In genomic region chr19:17475541-17476115, GRCh38 we compare ENCODE assay signal across 1 cellular context.
TF ChIP-seq lines count a peak whose summit lies in the region.

No MANE protein-coding gene starts in this region.

TF ChIP-seq in HepG2, 621 proteins besides CTCF, POLR2A, EP300 and RAD21 (continued from another document and continues in another):
- TF ChIP-seq THAP9 (CRISPR knock-in tag; IDR thresholded peaks at IDR 0.05; ENCODE audit: borderline replicate concordance) (peak; percentile 33; the same call in 1 of the 2 replicates), PLSCR1 (CRISPR knock-in tag; IDR thresholded peaks at IDR 0.05; ENCODE audit: borderline replicate concordance) (no peak), ARID2 (CRISPR knock-in tag; IDR thresholded peaks at IDR 0.05; ENCODE audit: borderline replicate concordance) (no peak), AGO1 (IDR thresholded peaks at IDR 0.05; ENCODE audit: low read depth, low read length, poor library complexity, severe bottlenecking) (no peak), ZNF180 (CRISPR knock-in tag; IDR thresholded peaks at IDR 0.05; ENCODE audit: borderline replicate concordance, low read depth) (no peak), MEIS1 (CRISPR knock-in tag; IDR thresholded peaks at IDR 0.05; ENCODE audit: borderline replicate concordance) (no peak), DMAP1 (CRISPR knock-in tag; IDR thresholded peaks at IDR 0.05) (peak; percentile 41; the same call in 1 of the 2 replicates), UBTF (CRISPR knock-in tag; IDR thresholded peaks at IDR 0.05) (peak; percentile 57; the same call in 1 of the 2 replicates), ZFP1 (CRISPR knock-in tag; IDR thresholded peaks at IDR 0.05) (0 out of 2 replicates have a peak, but pooled peaks have one; percentile 19), HNRNPK (IDR thresholded peaks at IDR 0.05; ENCODE audit: low read depth, low read length, poor library complexity, severe bottlenecking) (no peak), KMT2A (CRISPR knock-in tag; IDR thresholded peaks at IDR 0.05) (no peak), ARNT (IDR thresholded peaks at IDR 0.05) (no peak), KLF13 (CRISPR knock-in tag; IDR thresholded peaks at IDR 0.05) (no peak), ZSCAN12 (CRISPR knock-in tag; IDR thresholded peaks at IDR 0.05) (no peak), PCBP2 (optimal IDR thresholded peaks at IDR 0.05; ENCODE audit: low read depth, low read length, poor library complexity, severe bottlenecking) (no peak), NCOA5 (CRISPR knock-in tag; IDR thresholded peaks at IDR 0.05) (no peak), GABPA (IDR thresholded peaks at IDR 0.05; ENCODE audit: low read depth, low read length) (no peak), GABPA (CRISPR knock-in tag; IDR thresholded peaks at IDR 0.05; ENCODE audit: low read depth) (no peak), SCMH1 (CRISPR knock-in tag; IDR thresholded peaks at IDR 0.05; ENCODE audit: borderline replicate concordance) (no peak), ZMYM4 (CRISPR knock-in tag; IDR thresholded peaks at IDR 0.05) (no peak), GFI1 (CRISPR knock-in tag; IDR thresholded peaks at IDR 0.05; ENCODE audit: borderline replicate concordance) (peak; percentile 40; the same call in 1 of the 2 replicates), HOXA3 (CRISPR knock-in tag; IDR thresholded peaks at IDR 0.05) (peak; percentile 19; the same call in 1 of the 2 replicates), TAF1 (CRISPR knock-in tag; IDR thresholded peaks at IDR 0.05) (peak; percentile 16; the same call in 1 of the 2 replicates), SRY (CRISPR knock-in tag; IDR thresholded peaks at IDR 0.05) (no peak), CSRNP2 (CRISPR knock-in tag; conservative IDR thresholded peaks at IDR 0.05; ENCODE audit: low read depth) (no peak), TMF1 (CRISPR knock-in tag; IDR thresholded peaks at IDR 0.05; ENCODE audit: low read depth) (no peak), MAX (IDR thresholded peaks at IDR 0.05) (peak; percentile 78), IRF9 (CRISPR knock-in tag; IDR thresholded peaks at IDR 0.05; ENCODE audit: borderline replicate concordance) (0 out of 2 replicates have a peak, but pooled peaks have one; percentile 56), KAT2B (IDR thresholded peaks at IDR 0.05; ENCODE audit: borderline replicate concordance, low read depth, low read length) (no peak), REXO4 (CRISPR knock-in tag; IDR thresholded peaks at IDR 0.05; ENCODE audit: borderline replicate concordance) (no peak), RORA (CRISPR knock-in tag; IDR thresholded peaks at IDR 0.05) (no peak), SRF (IDR thresholded peaks at IDR 0.05; ENCODE audit: low read depth, low read length) (no peak)
- TF ChIP-seq, protein P1, sequence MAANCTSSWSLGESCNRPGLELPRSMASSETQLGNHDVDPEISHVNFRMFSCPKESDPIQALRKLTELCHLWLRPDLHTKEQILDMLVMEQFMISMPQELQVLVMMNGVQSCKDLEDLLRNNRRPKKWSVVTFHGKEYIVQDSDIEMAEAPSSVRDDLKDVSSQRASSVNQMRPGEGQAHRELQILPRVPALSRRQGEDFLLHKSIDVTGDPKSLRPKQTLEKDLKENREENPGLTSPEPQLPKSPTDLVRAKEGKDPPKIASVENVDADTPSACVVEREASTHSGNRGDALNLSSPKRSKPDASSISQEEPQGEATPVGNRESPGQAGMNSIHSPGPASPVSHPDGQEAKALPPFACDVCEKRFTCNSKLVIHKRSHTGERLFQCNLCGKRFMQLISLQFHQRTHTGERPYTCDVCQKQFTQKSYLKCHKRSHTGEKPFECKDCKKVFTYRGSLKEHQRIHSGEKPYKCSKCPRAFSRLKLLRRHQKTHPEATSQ (CRISPR knock-in tag; IDR thresholded peaks at IDR 0.05; ENCODE audit: borderline replicate concordance) = no peak
- TF ChIP-seq, protein P2, sequence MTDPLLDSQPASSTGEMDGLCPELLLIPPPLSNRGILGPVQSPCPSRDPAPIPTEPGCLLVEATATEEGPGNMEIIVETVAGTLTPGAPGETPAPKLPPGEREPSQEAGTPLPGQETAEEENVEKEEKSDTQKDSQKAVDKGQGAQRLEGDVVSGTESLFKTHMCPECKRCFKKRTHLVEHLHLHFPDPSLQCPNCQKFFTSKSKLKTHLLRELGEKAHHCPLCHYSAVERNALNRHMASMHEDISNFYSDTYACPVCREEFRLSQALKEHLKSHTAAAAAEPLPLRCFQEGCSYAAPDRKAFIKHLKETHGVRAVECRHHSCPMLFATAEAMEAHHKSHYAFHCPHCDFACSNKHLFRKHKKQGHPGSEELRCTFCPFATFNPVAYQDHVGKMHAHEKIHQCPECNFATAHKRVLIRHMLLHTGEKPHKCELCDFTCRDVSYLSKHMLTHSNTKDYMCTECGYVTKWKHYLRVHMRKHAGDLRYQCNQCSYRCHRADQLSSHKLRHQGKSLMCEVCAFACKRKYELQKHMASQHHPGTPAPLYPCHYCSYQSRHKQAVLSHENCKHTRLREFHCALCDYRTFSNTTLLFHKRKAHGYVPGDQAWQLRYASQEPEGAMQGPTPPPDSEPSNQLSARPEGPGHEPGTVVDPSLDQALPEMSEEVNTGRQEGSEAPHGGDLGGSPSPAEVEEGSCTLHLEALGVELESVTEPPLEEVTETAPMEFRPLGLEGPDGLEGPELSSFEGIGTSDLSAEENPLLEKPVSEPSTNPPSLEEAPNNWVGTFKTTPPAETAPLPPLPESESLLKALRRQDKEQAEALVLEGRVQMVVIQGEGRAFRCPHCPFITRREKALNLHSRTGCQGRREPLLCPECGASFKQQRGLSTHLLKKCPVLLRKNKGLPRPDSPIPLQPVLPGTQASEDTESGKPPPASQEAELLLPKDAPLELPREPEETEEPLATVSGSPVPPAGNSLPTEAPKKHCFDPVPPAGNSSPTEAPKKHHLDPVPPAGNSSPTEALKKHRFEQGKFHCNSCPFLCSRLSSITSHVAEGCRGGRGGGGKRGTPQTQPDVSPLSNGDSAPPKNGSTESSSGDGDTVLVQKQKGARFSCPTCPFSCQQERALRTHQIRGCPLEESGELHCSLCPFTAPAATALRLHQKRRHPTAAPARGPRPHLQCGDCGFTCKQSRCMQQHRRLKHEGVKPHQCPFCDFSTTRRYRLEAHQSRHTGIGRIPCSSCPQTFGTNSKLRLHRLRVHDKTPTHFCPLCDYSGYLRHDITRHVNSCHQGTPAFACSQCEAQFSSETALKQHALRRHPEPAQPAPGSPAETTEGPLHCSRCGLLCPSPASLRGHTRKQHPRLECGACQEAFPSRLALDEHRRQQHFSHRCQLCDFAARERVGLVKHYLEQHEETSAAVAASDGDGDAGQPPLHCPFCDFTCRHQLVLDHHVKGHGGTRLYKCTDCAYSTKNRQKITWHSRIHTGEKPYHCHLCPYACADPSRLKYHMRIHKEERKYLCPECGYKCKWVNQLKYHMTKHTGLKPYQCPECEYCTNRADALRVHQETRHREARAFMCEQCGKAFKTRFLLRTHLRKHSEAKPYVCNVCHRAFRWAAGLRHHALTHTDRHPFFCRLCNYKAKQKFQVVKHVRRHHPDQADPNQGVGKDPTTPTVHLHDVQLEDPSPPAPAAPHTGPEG (CRISPR knock-in tag; IDR thresholded peaks at IDR 0.05) = no peak
- TF ChIP-seq, protein P3, sequence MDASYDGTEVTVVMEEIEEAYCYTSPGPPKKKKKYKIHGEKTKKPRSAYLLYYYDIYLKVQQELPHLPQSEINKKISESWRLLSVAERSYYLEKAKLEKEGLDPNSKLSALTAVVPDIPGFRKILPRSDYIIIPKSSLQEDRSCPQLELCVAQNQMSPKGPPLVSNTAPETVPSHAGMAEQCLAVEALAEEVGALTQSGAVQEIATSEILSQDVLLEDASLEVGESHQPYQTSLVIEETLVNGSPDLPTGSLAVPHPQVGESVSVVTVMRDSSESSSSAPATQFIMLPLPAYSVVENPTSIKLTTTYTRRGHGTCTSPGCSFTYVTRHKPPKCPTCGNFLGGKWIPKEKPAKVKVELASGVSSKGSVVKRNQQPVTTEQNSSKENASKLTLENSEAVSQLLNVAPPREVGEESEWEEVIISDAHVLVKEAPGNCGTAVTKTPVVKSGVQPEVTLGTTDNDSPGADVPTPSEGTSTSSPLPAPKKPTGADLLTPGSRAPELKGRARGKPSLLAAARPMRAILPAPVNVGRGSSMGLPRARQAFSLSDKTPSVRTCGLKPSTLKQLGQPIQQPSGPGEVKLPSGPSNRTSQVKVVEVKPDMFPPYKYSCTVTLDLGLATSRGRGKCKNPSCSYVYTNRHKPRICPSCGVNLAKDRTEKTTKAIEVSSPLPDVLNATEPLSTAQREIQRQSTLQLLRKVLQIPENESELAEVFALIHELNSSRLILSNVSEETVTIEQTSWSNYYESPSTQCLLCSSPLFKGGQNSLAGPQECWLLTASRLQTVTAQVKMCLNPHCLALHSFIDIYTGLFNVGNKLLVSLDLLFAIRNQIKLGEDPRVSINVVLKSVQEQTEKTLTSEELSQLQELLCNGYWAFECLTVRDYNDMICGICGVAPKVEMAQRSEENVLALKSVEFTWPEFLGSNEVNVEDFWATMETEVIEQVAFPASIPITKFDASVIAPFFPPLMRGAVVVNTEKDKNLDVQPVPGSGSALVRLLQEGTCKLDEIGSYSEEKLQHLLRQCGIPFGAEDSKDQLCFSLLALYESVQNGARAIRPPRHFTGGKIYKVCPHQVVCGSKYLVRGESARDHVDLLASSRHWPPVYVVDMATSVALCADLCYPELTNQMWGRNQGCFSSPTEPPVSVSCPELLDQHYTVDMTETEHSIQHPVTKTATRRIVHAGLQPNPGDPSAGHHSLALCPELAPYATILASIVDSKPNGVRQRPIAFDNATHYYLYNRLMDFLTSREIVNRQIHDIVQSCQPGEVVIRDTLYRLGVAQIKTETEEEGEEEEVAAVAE (CRISPR knock-in tag; IDR thresholded peaks at IDR 0.05; ENCODE audit: borderline replicate concordance) = no peak
- TF ChIP-seq, protein P4, sequence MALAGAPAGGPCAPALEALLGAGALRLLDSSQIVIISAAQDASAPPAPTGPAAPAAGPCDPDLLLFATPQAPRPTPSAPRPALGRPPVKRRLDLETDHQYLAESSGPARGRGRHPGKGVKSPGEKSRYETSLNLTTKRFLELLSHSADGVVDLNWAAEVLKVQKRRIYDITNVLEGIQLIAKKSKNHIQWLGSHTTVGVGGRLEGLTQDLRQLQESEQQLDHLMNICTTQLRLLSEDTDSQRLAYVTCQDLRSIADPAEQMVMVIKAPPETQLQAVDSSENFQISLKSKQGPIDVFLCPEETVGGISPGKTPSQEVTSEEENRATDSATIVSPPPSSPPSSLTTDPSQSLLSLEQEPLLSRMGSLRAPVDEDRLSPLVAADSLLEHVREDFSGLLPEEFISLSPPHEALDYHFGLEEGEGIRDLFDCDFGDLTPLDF (CRISPR knock-in tag; IDR thresholded peaks at IDR 0.05) = no peak
